7 cellular contexts compared by ENCODE assay signal in the genomic region with DNA sequence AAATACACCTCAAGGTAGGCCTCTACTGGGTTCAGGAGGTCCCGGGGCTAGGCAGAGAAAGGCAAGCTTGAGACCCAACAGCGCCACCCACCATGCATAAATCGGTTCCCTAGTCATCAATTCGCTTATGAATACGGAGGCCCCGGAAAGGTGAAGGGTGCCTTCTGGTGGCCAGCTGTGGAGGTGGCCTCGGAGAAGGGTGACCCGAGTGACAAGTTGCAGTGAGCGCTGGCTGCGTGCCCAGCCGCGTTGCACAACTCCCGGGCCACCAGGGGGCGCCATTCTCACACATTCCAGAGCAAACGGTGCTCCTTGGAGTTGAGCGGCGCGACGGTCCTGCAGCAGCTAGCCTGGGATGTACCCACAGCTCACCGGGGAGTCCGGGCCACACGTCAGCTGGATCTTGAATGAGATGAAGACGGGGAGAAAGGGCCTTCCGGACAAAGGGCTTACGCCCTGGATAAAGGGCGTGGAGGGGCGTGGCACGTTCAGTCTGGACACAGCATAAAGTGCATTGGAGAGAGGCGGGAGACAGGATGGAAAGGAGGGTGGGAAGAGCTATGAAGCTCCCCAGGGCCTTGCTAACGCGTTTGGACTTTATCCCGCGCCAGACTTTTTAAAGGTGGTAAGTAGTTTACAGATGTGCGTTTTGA. TPM values are rescaled to one million over a fixed set of nuclear protein-coding genes. Genes with fewer than 3 reads are reported as not detected.
A peak's percentile ranks its signal among the peaks of the same experiment; 100 is the strongest.
DNase-seq lines count a peak whose midpoint lies in the region; ATAC-seq, FAIRE-seq and TF ChIP-seq lines count a peak whose summit lies in the region.

No MANE protein-coding gene starts in this region.

- no peaks in the 10 kb centered on the region for H3K79me2 ChIP-seq in astrocyte (ENCODE audit: insufficient read depth, low read length)

- H3K36me3 ChIP-seq in astrocyte (ENCODE audit: insufficient read depth, low read length), result no peaks in the 10 kb centered on the region

- peak overlapping the region; percentile 90 for H3K4me3 Mint-ChIP-seq in T-helper 2 cell treated with Interferon-gamma antibody and Interleukin-4, amounts not matched to agents 5 μg/mL and 100 μg/mL, for 36 hours
- peak overlapping the region; percentile 73 for H3K4me3 Mint-ChIP-seq in astrocyte (ENCODE audit: unreplicated experiment)

- H3K9ac ChIP-seq in astrocyte (ENCODE audit: low read length), result peak overlapping the region; percentile 51

- peaks cover 10% of the 10 kb centered on the region for H3K4me1 ChIP-seq in astrocyte (ENCODE audit: insufficient read depth, low read length)

- TF ChIP-seq CTCF in astrocyte (IDR thresholded peaks at IDR 0.05; ENCODE audit: insufficient read depth, low read depth, low read length), result peak; percentile 81

- H4K20me1 ChIP-seq in astrocyte (ENCODE audit: insufficient read depth, low read length), result no peaks in the 10 kb centered on the region

- H3K27ac Mint-ChIP-seq in T-helper 2 cell treated with Interferon-gamma antibody and Interleukin-4, amounts not matched to agents 5 μg/mL and 100 μg/mL, for 36 hours, result peak overlapping the region; percentile 91
- peak overlapping the region; percentile 49 for H3K27ac Mint-ChIP-seq in astrocyte (ENCODE audit: unreplicated experiment)

- TF ChIP-seq POLR2A in GM18505 (IDR thresholded peaks at IDR 0.05; ENCODE audit: borderline replicate concordance, extremely low read depth, insufficient read depth, insufficient read length), result peak; percentile 35

- ATAC-seq in GM18505 (IDR thresholded peaks at IDR 0.05; ENCODE audit: unreplicated experiment) (peak; percentile 77), HG02973 (IDR thresholded peaks at IDR 0.05; ENCODE audit: unreplicated experiment) (peak; percentile 80)

- H3K9me3 Mint-ChIP-seq in T-helper 2 cell treated with Interferon-gamma antibody and Interleukin-4, amounts not matched to agents 5 μg/mL and 100 μg/mL, for 36 hours, result peaks cover 5% of the 10 kb centered on the region
- peaks cover 2% of the 10 kb centered on the region for H3K9me3 Mint-ChIP-seq in astrocyte (ENCODE audit: unreplicated experiment)

- DNase-seq in NCI-H1930 (lab: John Stamatoyannopoulos, UW) (peak; percentile 90 to 93), astrocyte (ENCODE audit: low read depth) (peak; percentile 74), hypothalamus (lab: John Stamatoyannopoulos, UW) (peak; percentile 39 to 99 (median 84)), skeletal muscle cell (ENCODE audit: low read depth) (no peak)
- DNase-seq in T-helper 2 cell treated with Interferon-gamma antibody and Interleukin-4, amounts not matched to agents 5 μg/mL and 100 μg/mL, for 36 hours (ENCODE audit: low spot score), result peak; percentile 99

- no peaks in the 10 kb centered on the region for H3K9me3 ChIP-seq in astrocyte (ENCODE audit: insufficient read depth, low read depth, low read length)

- peaks cover 38% of the 10 kb centered on the region for H3K4me1 Mint-ChIP-seq in T-helper 2 cell treated with Interferon-gamma antibody and Interleukin-4, amounts not matched to agents 5 μg/mL and 100 μg/mL, for 36 hours (ENCODE audit: low read depth)
- H3K4me1 Mint-ChIP-seq in astrocyte (ENCODE audit: low read depth, unreplicated experiment), result peaks cover 12% of the 10 kb centered on the region

- peak overlapping the region; percentile 82 for H3K4me2 ChIP-seq in astrocyte (ENCODE audit: low read length)

- peaks cover 5% of the 10 kb centered on the region for H3K36me3 Mint-ChIP-seq in T-helper 2 cell treated with Interferon-gamma antibody and Interleukin-4, amounts not matched to agents 5 μg/mL and 100 μg/mL, for 36 hours (ENCODE audit: low read depth)
- H3K36me3 Mint-ChIP-seq in astrocyte (ENCODE audit: low read depth, unreplicated experiment), result no peaks in the 10 kb centered on the region

- no peak for FAIRE-seq in astrocyte (lab: Jason Lieb, UNC)

- no peaks in the 10 kb centered on the region for H3K27me3 Mint-ChIP-seq in T-helper 2 cell treated with Interferon-gamma antibody and Interleukin-4, amounts not matched to agents 5 μg/mL and 100 μg/mL, for 36 hours (ENCODE audit: low read depth)
- no peaks in the 10 kb centered on the region for H3K27me3 Mint-ChIP-seq in astrocyte (ENCODE audit: low read depth, unreplicated experiment)

- H3K27me3 ChIP-seq in astrocyte (ENCODE audit: insufficient read depth, low read length), result no peaks in the 10 kb centered on the region

- peak overlapping the region; percentile 79 for H2AFZ ChIP-seq in astrocyte (ENCODE audit: low read depth, low read length)

- H3K27ac ChIP-seq in astrocyte (ENCODE audit: low read depth, low read length), result no peak overlapping the region

- peak overlapping the region; percentile 45 for H3K4me3 ChIP-seq in astrocyte (ENCODE audit: insufficient read depth, low read depth, low read length)
- H3K4me3 ChIP-seq in skeletal muscle cell (ENCODE audit: low read depth, low read length), result peak overlapping the region; percentile 47

RNA-seq across cellular contexts. Expression of a gene that starts 20.4 kb away (rescaled TPM):
- 2,866 and 3,439 TPM in 2 replicates for total RNA-seq in astrocyte

RNA-seq across cellular contexts. Expression of a gene that starts 45.0 kb away (rescaled TPM):
- total RNA-seq in astrocyte, result 2.6 and 3.2 TPM in 2 replicates

RNA-seq across cellular contexts. Expression of a gene that starts 45.1 kb away (rescaled TPM):
- 90.8 and 105 TPM in 2 replicates for total RNA-seq in astrocyte
